Comparison of ENCODE assay signal across 1 cellular context in the genomic region with DNA sequence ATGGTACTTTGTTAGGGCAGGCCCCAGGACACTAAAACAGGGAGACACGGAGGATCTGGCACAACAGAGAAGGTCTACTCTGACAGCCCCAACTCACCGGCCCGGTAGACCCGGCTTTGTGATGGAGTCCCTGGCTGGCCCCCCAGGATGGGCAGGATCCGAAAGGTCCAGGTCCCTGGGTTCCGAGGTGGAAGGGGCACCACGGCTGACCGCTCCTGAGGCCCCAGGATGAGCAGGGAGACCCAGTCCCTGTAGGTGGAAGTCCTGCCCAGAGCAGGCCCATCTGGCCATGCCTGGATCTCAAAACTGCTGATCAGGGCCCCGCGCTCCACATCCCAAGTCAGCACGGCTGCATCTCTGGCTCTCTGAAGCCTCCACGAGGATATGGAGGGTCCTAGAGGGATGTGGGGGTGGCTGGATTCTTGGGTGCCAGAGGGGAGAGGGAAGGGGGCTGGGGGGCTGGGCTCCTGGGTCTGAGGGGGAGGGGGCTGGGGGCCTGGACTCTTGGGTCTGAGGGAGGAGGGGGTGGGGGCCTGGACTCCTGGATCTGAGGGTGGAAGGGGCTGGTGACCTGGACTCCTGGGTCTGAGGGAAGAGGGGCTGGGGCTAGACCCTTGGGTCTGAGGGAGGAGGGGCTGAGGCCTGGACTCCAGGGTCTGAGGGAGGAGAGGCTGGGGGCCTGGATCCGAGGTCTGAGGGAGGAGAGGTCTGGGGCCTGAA.
TF ChIP-seq lines count a peak whose summit lies in the region.

No MANE protein-coding gene starts in this region.

TF ChIP-seq in H1, 55 proteins besides CTCF, POLR2A, EP300 and RAD21:
- TF ChIP-seq RXRA (IDR thresholded peaks at IDR 0.05; ENCODE audit: insufficient read depth, low read depth, low read length) = no peak
- TF ChIP-seq, protein P1, sequence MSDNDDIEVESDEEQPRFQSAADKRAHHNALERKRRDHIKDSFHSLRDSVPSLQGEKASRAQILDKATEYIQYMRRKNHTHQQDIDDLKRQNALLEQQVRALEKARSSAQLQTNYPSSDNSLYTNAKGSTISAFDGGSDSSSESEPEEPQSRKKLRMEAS (IDR thresholded peaks at IDR 0.05) = no peak
- no peak for TF ChIP-seq SP2 (IDR thresholded peaks at IDR 0.05; ENCODE audit: low read length)
- TF ChIP-seq E2F6 (IDR thresholded peaks at IDR 0.05) = no peak
- no peak for TF ChIP-seq KDM5A (IDR thresholded peaks at IDR 0.05; ENCODE audit: low read length)
- TF ChIP-seq TBP (IDR thresholded peaks at IDR 0.05; ENCODE audit: low read depth, low read length) = no peak
- TF ChIP-seq POU5F1 (IDR thresholded peaks at IDR 0.05; ENCODE audit: low read depth, low read length) = no peak
- TF ChIP-seq ASH2L (IDR thresholded peaks at IDR 0.05; ENCODE audit: low read length) = no peak
